In genomic region chr11:119873761-119874421, GRCh38 we compare ENCODE assay signal across 26 cellular contexts.
DNase-seq lines count a peak whose midpoint lies in the region; ATAC-seq, FAIRE-seq and TF ChIP-seq lines count a peak whose summit lies in the region.
"Had no signal": no experiment of that assay in that cellular context is flagged by ENCODE, and none has a peak within 500 bp of the region (broad histone marks: within the 10 kb centered on the region; RNA-seq: fewer than 3 reads in every experiment).

No MANE protein-coding gene starts in this region.

- H3K4me2 ChIP-seq in H1 (ENCODE audit: insufficient read depth in 1 of 2, low read depth in 2 of 2, low read length in 2 of 2) = no peak overlapping the region

- no peak overlapping the region for H4K91ac ChIP-seq in H1 (replicated peaks; ENCODE audit: insufficient read length, low read length)

- H3K23ac ChIP-seq in H1 (ENCODE audit: insufficient read length) = no peak overlapping the region

- no peaks in the 10 kb centered on the region for H3K79me2 ChIP-seq in H1 (ENCODE audit: control insufficient read depth in 1 of 2, insufficient read depth in 2 of 2, low read length in 2 of 2)

- H3K4me1 Mint-ChIP-seq in nephron progenitor cell = peaks cover 6% of the 10 kb centered on the region
- H3K4me1 Mint-ChIP-seq: B cell had no signal

- no peak overlapping the region for H2BK120ac ChIP-seq in H1 (replicated peaks; ENCODE audit: low read depth, low read length)

- no peaks in the 10 kb centered on the region for H3K9me3 ChIP-seq in H1 (ENCODE audit: insufficient read depth in 2 of 2, low read depth in 1 of 2, low read length in 1 of 2)
- no peaks in the 10 kb centered on the region for H3K9me3 ChIP-seq in upper lobe of right lung
- H3K9me3 ChIP-seq: Caco-2 had no signal

- no peaks in the 10 kb centered on the region for H3K79me1 ChIP-seq in H1 (ENCODE audit: low read depth, low read length)

- H3K4me3 Mint-ChIP-seq in nephron progenitor cell = no peak overlapping the region
- H3K4me3 Mint-ChIP-seq: B cell; CD8-positive, alpha-beta T cell had no signal

- no peak for TF ChIP-seq EP300 in H1 (IDR thresholded peaks at IDR 0.05; ENCODE audit: borderline replicate concordance in 1 of 2, low read depth in 2 of 2, low read length in 2 of 2)

- H4K8ac ChIP-seq in H1 (ENCODE audit: extremely low read depth, insufficient read depth, low read length) = no peak overlapping the region; the same call in 1 of the 2 replicates

- TF ChIP-seq RAD21 in H1 (IDR thresholded peaks at IDR 0.05 in 1 of 2, conservative IDR thresholded peaks at IDR 0.05 in 1 of 2; ENCODE audit: low read depth in 2 of 2, low read length in 2 of 2) = no peak

- no peak for ATAC-seq in upper lobe of right lung
- ATAC-seq in foreskin keratinocyte = no peak
- ATAC-seq: CD8-positive, alpha-beta T cell; HCT116; PC-3 had no signal

- TF ChIP-seq POLR2A in H1 (IDR thresholded peaks at IDR 0.05; ENCODE audit: control extremely low read depth in 1 of 2, low read depth in 2 of 2, low read length in 2 of 2) = no peak

- no peak overlapping the region for H4K5ac ChIP-seq in H1 (ENCODE audit: insufficient read length, low read depth, low read length)

- H3K4me1 ChIP-seq in H1 (replicated peaks in 1 of 4; ENCODE audit: control insufficient read depth in 3 of 4, insufficient read depth in 4 of 4, low read length in 3 of 4) (peaks cover 0 to 2% (median 0%) of the 10 kb centered on the region in 4 experiments; a peak in 2 of 7 replicates), upper lobe of right lung (no peaks in the 10 kb centered on the region), foreskin keratinocyte (no peaks in the 10 kb centered on the region)
- H3K4me1 ChIP-seq: Caco-2 had no signal

- no peak overlapping the region for H3K18ac ChIP-seq in H1 (ENCODE audit: extremely low read depth, low read length)

- no peaks in the 10 kb centered on the region for H3K9me3 Mint-ChIP-seq in nephron progenitor cell
- H3K9me3 Mint-ChIP-seq: CD8-positive, alpha-beta T cell had no signal

- POLR2A ChIA-PET in H1 (lab: Charles Lee; ENCODE audit: partially characterized antibody) = no interaction called here

- 91% methylated on average over 17 of the region's 17 CpGs; no CpG with 5 or more reads in 1 of the 2 experiments for WGBS in H1 (ENCODE audit: extremely low coverage in 1 of 2, insufficient coverage in 1 of 2, insufficient read length in 1 of 2, insufficient replicate concordance in 2 of 2, low coverage in 1 of 2, low lambda C conversion rate in 2 of 2, missing lambda C conversion rate in 1 of 2), 2 experiments

- H2BK5ac ChIP-seq in H1 (ENCODE audit: low read depth, low read length) = no peak overlapping the region

- no peak overlapping the region for H3K56ac ChIP-seq in H1 (replicated peaks; ENCODE audit: insufficient read length, low read depth, low read length)

- H2BK20ac ChIP-seq in H1 (ENCODE audit: low read length) = no peak overlapping the region

- H2BK15ac ChIP-seq in H1 (ENCODE audit: low read length) = peak overlapping the region; percentile 19; the same call in 1 of the 2 replicates

- H4K20me1 ChIP-seq in H1 (replicated peaks in 1 of 2; ENCODE audit: control insufficient read depth in 1 of 2, insufficient read depth in 2 of 2, low read length in 2 of 2) = no peaks in the 10 kb centered on the region

- H3K36me3 ChIP-seq in H1 (ENCODE audit: control insufficient read depth in 2 of 4, insufficient read depth in 4 of 4, low read length in 3 of 4) (no peaks in the 10 kb centered on the region), upper lobe of right lung (no peaks in the 10 kb centered on the region)

- peak; percentile 30 for DNase-seq in DMS153 treated with DMSO at 0.1 percent for 48 hours (lab: John Stamatoyannopoulos, UW; ENCODE audit: unreplicated experiment)
- no peak for DNase-seq in DMS153 (lab: John Stamatoyannopoulos, UW)
- no peak for DNase-seq in H1 (ENCODE audit: low read depth in 1 of 2, low spot score in 2 of 2)
- DNase-seq in nephron progenitor cell = no peak
- peak; percentile 32 for DNase-seq in upper lobe of right lung
- DNase-seq in foreskin keratinocyte = no peak
- DNase-seq in dermis blood vessel endothelial cell = no peak
- DNase-seq: Caco-2; CD8-positive, alpha-beta T cell; DMS79 treated with DMSO at 0.1 percent for 48 hours; GF-D8; GOT3; Kasumi-1; NCI-H1436; NCI-H187; NCI-H2081 treated with DMSO at 0.1 percent for 48 hours; NCI-H446; NCI-H524 treated with DMSO at 0.1 percent for 48 hours; NCI-H82; NK-92 treated with Interleukin-12 subunit alpha and Interleukin-12 subunit beta, amount 100 ng/mL, for 24 hours; PC-3 had no signal

- H3K27me3 ChIP-seq in H1 (replicated peaks in 1 of 4; ENCODE audit: control insufficient read depth in 3 of 4, extremely low read depth in 1 of 4, insufficient read depth in 3 of 4, low read length in 3 of 4) (peaks cover 0 to 2% (median 0%) of the 10 kb centered on the region in 4 experiments; a peak in 2 of 7 replicates), upper lobe of right lung (peaks cover 17% of the 10 kb centered on the region), foreskin keratinocyte (peaks cover 62% of the 10 kb centered on the region)

- no peak overlapping the region for H2AK5ac ChIP-seq in H1 (ENCODE audit: low read depth, low read length)

- no peak overlapping the region for H3K14ac ChIP-seq in H1 (ENCODE audit: insufficient read length)

- TF ChIP-seq CTCF in H1 (IDR thresholded peaks at IDR 0.05; ENCODE audit: control extremely low read depth in 1 of 3, insufficient read depth in 1 of 3, low read depth in 1 of 3, low read length in 3 of 3) (no peak), nephron progenitor cell (IDR thresholded peaks at IDR 0.05) (no peak), upper lobe of right lung (IDR thresholded peaks at IDR 0.05) (no peak), foreskin keratinocyte (conservative IDR thresholded peaks at IDR 0.05) (no peak)

- CTCF ChIA-PET in H1 (lab: Charles Lee; ENCODE audit: partially characterized antibody) = interaction anchor here (0.9 to 1.6 kb wide), 3 partner anchors 11 to 393 kb away, joined by 3 read pairs; no protein-coding TSS in a partner anchor

- peak overlapping the region; percentile 32 for H3K27ac Mint-ChIP-seq in nephron progenitor cell
- H3K27ac Mint-ChIP-seq: B cell; CD8-positive, alpha-beta T cell had no signal

- H2BK12ac ChIP-seq in H1 (ENCODE audit: low read depth, low read length) = no peak overlapping the region

- H3K27me3 Mint-ChIP-seq in nephron progenitor cell (ENCODE audit: low read depth, poor library complexity) = peaks cover 2% of the 10 kb centered on the region

- H3K27ac ChIP-seq in H1 (ENCODE audit: low read depth, low read length) (no peak overlapping the region), upper lobe of right lung (no peak overlapping the region), foreskin keratinocyte (no peak overlapping the region)
- H3K27ac ChIP-seq: 22Rv1, C4-2B had no signal

- H3K4ac ChIP-seq in H1 (replicated peaks; ENCODE audit: insufficient read length, low read depth, low read length) = no peak overlapping the region

- H3K23me2 ChIP-seq in H1 (ENCODE audit: low read depth, low read length) = no peaks in the 10 kb centered on the region; the same call in 1 of the 2 replicates

- H3K4me3 ChIP-seq in H1 (ENCODE audit: extremely low read depth in 1 of 4, insufficient read depth in 2 of 4, low read depth in 3 of 4, low read length in 4 of 4) (no peak overlapping the region), upper lobe of right lung (no peak overlapping the region)

- intact Hi-C loops in upper lobe of right lung (cut with DNase I) = no loop called here

- H3K9ac ChIP-seq in H1 (replicated peaks in 1 of 4; ENCODE audit: extremely low read depth in 1 of 4, low read depth in 3 of 4, low read length in 3 of 4) = no peak overlapping the region

- FAIRE-seq in H1 (lab: Jason Lieb, UNC) = no peak
- FAIRE-seq: GM12891 had no signal

- H3K36me3 Mint-ChIP-seq in nephron progenitor cell (ENCODE audit: low read depth) = no peaks in the 10 kb centered on the region
- H3K36me3 Mint-ChIP-seq: CD8-positive, alpha-beta T cell had no signal

- no peak overlapping the region for H2AFZ ChIP-seq in H1 (ENCODE audit: low read length)

TF ChIP-seq in H1, 55 proteins besides CTCF, POLR2A, EP300 and RAD21:
- TF ChIP-seq SUZ12 (IDR thresholded peaks at IDR 0.05; ENCODE audit: low read length) (no peak), BACH1 (IDR thresholded peaks at IDR 0.05; ENCODE audit: low read length) (no peak), USF2 (IDR thresholded peaks at IDR 0.05; ENCODE audit: low read length) (no peak), SAP30 (IDR thresholded peaks at IDR 0.05; ENCODE audit: insufficient read depth, insufficient replicate concordance, low read length) (no peak), RBBP5 (IDR thresholded peaks at IDR 0.05; ENCODE audit: borderline replicate concordance, low read depth, low read length) (no peak), BRCA1 (IDR thresholded peaks at IDR 0.05; ENCODE audit: low read depth, low read length) (no peak), MAX (IDR thresholded peaks at IDR 0.05) (no peak), SRF (IDR thresholded peaks at IDR 0.05; ENCODE audit: low read depth, low read length) (no peak), CBX8 (IDR thresholded peaks at IDR 0.05; ENCODE audit: borderline replicate concordance, low read depth, low read length) (no peak), CHD1 (IDR thresholded peaks at IDR 0.05; ENCODE audit: low read depth, low read length) (no peak), NRF1 (IDR thresholded peaks at IDR 0.05; ENCODE audit: low read depth, low read length) (no peak), TAF7 (optimal IDR thresholded peaks at IDR 0.05; ENCODE audit: borderline replicate concordance, low read depth, low read length) (no peak), SIRT6 (IDR thresholded peaks at IDR 0.05; ENCODE audit: low read length) (no peak)

Comparison
In these comparisons a context has a peak if more than half of its experiments do, and no peak if none do; other contexts are left out.
1. DNase-seq: peak in DMS153 treated with DMSO at 0.1 percent for 48 hours (single experiment) and upper lobe of right lung (single experiment); none in DMS153 (single experiment), H1 (0 of 2), nephron progenitor cell (single experiment), foreskin keratinocyte (0 of 2) and dermis blood vessel endothelial cell (single experiment).